In the genomic region with DNA sequence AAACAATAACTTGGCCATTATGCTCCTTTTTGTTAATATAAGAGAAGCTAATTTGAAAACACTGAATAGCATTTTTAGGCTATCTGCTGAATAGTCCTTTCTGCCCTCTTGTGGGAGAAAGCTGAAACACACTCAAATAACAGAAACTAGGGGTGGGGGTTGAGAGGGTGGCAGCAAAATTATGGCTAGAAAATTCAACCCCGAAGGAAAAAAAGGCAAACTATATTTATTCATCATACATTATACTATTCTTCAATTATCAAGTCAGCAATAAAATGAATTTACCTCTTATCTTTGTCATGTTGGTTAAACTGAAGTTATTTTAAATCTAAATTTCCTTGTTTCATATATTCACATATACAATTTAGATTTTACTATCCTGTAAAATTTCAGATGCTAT, we compare ENCODE assay signal across 8 cellular contexts.
DNase-seq lines count a peak whose midpoint lies in the region; ATAC-seq, FAIRE-seq and TF ChIP-seq lines count a peak whose summit lies in the region.

No MANE protein-coding gene starts in this region.

- peak; percentile 8 for DNase-seq in AG09319 (ENCODE audit: extremely low read depth, low read depth)
- DNase-seq in NCI-H1105 (lab: John Stamatoyannopoulos, UW): peak; percentile 17
- peak; percentile 21 for DNase-seq in SW480 (ENCODE audit: low spot score)
- peak; percentile 18 to 24 for DNase-seq in frontal cortex (ENCODE audit: low spot score in 2 of 2)
- DNase-seq in small intestine: peak; percentile 37
- no peak for DNase-seq in ureter (ENCODE audit: low spot score)

- no peaks in the 10 kb centered on the region for H3K4me1 ChIP-seq in small intestine (ENCODE audit: control insufficient read depth in 2 of 2, insufficient read depth in 1 of 2, low read depth in 1 of 2, low read length in 1 of 2)

- FAIRE-seq in frontal cortex (lab: Jason Lieb, UNC): no peak
- FAIRE-seq in small intestine (lab: Jason Lieb, UNC): no peak

- WGBS in small intestine, 3 donors: 24 to 44% (median 42%) methylated on average over 1 of the region's 1 CpG

- ATAC-seq in GM21529 (IDR thresholded peaks at IDR 0.05; ENCODE audit: unreplicated experiment): no peak

- H3K4me3 ChIP-seq in GM12875 (ENCODE audit: low read depth, low read length) (no peak overlapping the region), small intestine (ENCODE audit: low read depth in 1 of 2, low read length in 2 of 2) (no peak overlapping the region)

- no peaks in the 10 kb centered on the region for H3K36me3 ChIP-seq in small intestine (ENCODE audit: control insufficient read depth in 2 of 2, insufficient read depth in 2 of 2, low read length in 2 of 2)

- H3K27me3 ChIP-seq in small intestine (ENCODE audit: control insufficient read depth in 2 of 2, insufficient read depth in 2 of 2, low read length in 2 of 2): no peaks in the 10 kb centered on the region

- H3K9me3 ChIP-seq in small intestine (ENCODE audit: control insufficient read depth, low read depth): no peaks in the 10 kb centered on the region

- H3K27ac ChIP-seq in small intestine (ENCODE audit: low read depth in 1 of 2, low read length in 1 of 2): no peak overlapping the region

- TF ChIP-seq CTCF in AG09319 (IDR thresholded peaks at IDR 0.05; ENCODE audit: low read depth, low read length) (peak; percentile 86), GM12875 (IDR thresholded peaks at IDR 0.05; ENCODE audit: borderline replicate concordance, insufficient read depth, low read depth, low read length) (peak; percentile 59; the same call in 1 of the 2 replicates)
